Comparison of ENCODE assay signal across 1 cellular context in the genomic region with DNA sequence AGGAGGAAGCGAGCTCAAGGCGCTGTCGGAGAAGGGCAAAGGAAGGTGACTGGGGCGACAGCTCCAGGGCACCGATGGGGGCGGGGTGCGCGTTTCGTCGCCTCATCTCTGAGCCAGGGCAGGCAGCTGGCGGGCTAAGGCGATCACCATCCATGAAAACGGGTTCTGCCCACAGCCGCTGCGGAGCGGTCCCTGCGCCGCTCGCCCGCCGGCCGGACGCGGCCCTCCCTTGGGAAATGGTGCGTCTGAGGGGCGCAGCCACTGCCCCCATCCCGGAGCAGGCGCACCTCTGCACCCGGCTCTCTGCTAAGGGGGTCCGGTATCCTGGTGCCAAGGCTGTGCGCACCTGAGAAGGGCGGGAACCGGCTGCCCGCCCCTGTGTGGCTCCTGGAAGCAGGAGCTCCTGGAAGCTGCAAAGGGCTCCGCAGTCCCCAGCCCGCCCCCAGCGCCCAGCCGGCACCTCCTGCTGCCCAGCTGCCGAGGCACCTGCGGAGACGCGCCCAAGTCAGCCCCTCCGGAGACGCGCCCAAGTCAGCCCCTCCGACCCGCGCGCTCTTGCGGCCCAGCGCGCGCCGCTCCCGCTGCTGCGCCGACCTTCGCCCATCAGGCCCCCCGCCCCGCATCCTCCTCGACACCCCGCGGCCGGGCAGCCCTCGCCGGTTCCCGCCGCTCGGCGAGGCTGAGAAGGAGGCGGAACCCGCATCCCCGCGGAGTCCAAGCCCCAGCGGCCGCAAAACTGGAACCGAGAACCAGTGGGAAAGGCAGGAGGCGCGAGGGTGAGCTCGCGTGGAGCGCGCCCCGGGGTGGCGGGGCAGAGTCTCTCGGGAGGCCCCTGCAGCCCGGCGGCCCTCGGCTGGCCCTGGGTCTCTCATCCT.
TF ChIP-seq lines count a peak whose summit lies in the region.

No MANE protein-coding gene starts in this region.

TF ChIP-seq in HepG2, 621 proteins besides CTCF, POLR2A, EP300 and RAD21 (continued from another document):
- TF ChIP-seq, protein P1, sequence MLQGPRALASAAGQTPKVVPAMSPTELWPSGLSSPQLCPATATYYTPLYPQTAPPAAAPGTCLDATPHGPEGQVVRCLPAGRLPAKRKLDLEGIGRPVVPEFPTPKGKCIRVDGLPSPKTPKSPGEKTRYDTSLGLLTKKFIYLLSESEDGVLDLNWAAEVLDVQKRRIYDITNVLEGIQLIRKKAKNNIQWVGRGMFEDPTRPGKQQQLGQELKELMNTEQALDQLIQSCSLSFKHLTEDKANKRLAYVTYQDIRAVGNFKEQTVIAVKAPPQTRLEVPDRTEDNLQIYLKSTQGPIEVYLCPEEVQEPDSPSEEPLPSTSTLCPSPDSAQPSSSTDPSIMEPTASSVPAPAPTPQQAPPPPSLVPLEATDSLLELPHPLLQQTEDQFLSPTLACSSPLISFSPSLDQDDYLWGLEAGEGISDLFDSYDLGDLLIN (CRISPR knock-in tag; IDR thresholded peaks at IDR 0.05; ENCODE audit: borderline replicate concordance) = no peak
- TF ChIP-seq KDM3A (CRISPR knock-in tag; IDR thresholded peaks at IDR 0.05; ENCODE audit: low read depth) (no peak), TOPORS (CRISPR knock-in tag; IDR thresholded peaks at IDR 0.05) (no peak), ARNT2 (CRISPR knock-in tag; IDR thresholded peaks at IDR 0.05; ENCODE audit: low read depth) (0 out of 2 replicates have a peak, but pooled peaks have one; percentile 1), MTA1 (CRISPR knock-in tag; IDR thresholded peaks at IDR 0.05; ENCODE audit: borderline replicate concordance) (peak; percentile 36; the same call in 1 of the 2 replicates), HNRNPK (IDR thresholded peaks at IDR 0.05; ENCODE audit: low read depth, low read length, poor library complexity, severe bottlenecking) (peak; percentile 18), GATAD2A (CRISPR knock-in tag; IDR thresholded peaks at IDR 0.05) (no peak), ZNF567 (CRISPR knock-in tag; IDR thresholded peaks at IDR 0.05; ENCODE audit: borderline replicate concordance) (no peak), HNRNPUL1 (IDR thresholded peaks at IDR 0.05; ENCODE audit: low read depth, low read length) (no peak), NR2F1 (CRISPR knock-in tag; IDR thresholded peaks at IDR 0.05) (no peak)
- TF ChIP-seq, protein P2, sequence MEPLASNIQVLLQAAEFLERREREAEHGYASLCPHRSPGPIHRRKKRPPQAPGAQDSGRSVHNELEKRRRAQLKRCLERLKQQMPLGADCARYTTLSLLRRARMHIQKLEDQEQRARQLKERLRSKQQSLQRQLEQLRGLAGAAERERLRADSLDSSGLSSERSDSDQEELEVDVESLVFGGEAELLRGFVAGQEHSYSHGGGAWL (CRISPR knock-in tag; IDR thresholded peaks at IDR 0.05) = no peak
- TF ChIP-seq, protein P3, sequence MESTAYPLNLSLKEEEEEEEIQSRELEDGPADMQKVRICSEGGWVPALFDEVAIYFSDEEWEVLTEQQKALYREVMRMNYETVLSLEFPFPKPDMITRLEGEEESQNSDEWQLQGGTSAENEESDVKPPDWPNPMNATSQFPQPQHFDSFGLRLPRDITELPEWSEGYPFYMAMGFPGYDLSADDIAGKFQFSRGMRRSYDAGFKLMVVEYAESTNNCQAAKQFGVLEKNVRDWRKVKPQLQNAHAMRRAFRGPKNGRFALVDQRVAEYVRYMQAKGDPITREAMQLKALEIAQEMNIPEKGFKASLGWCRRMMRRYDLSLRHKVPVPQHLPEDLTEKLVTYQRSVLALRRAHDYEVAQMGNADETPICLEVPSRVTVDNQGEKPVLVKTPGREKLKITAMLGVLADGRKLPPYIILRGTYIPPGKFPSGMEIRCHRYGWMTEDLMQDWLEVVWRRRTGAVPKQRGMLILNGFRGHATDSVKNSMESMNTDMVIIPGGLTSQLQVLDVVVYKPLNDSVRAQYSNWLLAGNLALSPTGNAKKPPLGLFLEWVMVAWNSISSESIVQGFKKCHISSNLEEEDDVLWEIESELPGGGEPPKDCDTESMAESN (CRISPR knock-in tag; conservative IDR thresholded peaks at IDR 0.05) = 0 out of 2 replicates have a peak, but pooled peaks have one; percentile 13
- TF ChIP-seq, protein P4, sequence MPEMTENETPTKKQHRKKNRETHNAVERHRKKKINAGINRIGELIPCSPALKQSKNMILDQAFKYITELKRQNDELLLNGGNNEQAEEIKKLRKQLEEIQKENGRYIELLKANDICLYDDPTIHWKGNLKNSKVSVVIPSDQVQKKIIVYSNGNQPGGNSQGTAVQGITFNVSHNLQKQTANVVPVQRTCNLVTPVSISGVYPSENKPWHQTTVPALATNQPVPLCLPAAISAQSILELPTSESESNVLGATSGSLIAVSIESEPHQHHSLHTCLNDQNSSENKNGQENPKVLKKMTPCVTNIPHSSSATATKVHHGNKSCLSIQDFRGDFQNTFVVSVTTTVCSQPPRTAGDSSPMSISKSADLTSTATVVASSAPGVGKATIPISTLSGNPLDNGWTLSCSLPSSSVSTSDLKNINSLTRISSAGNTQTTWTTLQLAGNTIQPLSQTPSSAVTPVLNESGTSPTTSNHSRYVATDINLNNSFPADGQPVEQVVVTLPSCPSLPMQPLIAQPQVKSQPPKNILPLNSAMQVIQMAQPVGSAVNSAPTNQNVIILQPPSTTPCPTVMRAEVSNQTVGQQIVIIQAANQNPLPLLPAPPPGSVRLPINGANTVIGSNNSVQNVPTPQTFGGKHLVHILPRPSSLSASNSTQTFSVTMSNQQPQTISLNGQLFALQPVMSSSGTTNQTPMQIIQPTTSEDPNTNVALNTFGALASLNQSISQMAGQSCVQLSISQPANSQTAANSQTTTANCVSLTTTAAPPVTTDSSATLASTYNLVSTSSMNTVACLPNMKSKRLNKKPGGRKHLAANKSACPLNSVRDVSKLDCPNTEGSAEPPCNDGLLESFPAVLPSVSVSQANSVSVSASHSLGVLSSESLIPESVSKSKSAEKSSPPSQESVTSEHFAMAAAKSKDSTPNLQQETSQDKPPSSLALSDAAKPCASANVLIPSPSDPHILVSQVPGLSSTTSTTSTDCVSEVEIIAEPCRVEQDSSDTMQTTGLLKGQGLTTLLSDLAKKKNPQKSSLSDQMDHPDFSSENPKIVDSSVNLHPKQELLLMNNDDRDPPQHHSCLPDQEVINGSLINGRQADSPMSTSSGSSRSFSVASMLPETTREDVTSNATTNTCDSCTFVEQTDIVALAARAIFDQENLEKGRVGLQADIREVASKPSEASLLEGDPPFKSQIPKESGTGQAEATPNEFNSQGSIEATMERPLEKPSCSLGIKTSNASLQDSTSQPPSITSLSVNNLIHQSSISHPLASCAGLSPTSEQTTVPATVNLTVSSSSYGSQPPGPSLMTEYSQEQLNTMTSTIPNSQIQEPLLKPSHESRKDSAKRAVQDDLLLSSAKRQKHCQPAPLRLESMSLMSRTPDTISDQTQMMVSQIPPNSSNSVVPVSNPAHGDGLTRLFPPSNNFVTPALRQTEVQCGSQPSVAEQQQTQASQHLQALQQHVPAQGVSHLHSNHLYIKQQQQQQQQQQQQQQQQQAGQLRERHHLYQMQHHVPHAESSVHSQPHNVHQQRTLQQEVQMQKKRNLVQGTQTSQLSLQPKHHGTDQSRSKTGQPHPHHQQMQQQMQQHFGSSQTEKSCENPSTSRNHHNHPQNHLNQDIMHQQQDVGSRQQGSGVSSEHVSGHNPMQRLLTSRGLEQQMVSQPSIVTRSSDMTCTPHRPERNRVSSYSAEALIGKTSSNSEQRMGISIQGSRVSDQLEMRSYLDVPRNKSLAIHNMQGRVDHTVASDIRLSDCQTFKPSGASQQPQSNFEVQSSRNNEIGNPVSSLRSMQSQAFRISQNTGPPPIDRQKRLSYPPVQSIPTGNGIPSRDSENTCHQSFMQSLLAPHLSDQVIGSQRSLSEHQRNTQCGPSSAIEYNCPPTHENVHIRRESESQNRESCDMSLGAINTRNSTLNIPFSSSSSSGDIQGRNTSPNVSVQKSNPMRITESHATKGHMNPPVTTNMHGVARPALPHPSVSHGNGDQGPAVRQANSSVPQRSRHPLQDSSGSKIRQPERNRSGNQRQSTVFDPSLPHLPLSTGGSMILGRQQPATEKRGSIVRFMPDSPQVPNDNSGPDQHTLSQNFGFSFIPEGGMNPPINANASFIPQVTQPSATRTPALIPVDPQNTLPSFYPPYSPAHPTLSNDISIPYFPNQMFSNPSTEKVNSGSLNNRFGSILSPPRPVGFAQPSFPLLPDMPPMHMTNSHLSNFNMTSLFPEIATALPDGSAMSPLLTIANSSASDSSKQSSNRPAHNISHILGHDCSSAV (CRISPR knock-in tag; IDR thresholded peaks at IDR 0.05; ENCODE audit: borderline replicate concordance) = no peak
- TF ChIP-seq, protein P5, sequence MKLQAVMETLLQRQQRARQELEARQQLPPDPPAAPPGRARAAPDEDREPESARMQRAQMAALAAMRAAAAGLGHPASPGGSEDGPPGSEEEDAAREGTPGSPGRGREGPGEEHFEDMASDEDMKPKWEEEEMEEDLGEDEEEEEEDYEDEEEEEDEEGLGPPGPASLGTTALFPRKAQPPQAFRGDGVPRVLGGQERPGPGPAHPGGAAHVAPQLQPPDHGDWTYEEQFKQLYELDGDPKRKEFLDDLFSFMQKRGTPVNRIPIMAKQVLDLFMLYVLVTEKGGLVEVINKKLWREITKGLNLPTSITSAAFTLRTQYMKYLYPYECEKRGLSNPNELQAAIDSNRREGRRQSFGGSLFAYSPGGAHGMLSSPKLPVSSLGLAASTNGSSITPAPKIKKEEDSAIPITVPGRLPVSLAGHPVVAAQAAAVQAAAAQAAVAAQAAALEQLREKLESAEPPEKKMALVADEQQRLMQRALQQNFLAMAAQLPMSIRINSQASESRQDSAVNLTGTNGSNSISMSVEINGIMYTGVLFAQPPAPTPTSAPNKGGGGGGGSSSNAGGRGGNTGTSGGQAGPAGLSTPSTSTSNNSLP (IDR thresholded peaks at IDR 0.05; ENCODE audit: low read depth, low read length) = no peak
